In genomic region chr2:172350844-172351480, GRCh38 we compare ENCODE assay signal across 15 cellular contexts.
A peak's percentile ranks its signal among the peaks of the same experiment; 100 is the strongest.
DNase-seq lines count a peak whose midpoint lies in the region; ATAC-seq and TF ChIP-seq lines count a peak whose summit lies in the region.
"Had no signal": no experiment of that assay in that cellular context is flagged by ENCODE, and none has a peak within 500 bp of the region (broad histone marks: within the 10 kb centered on the region; RNA-seq: fewer than 3 reads in every experiment).

No MANE protein-coding gene starts in this region.

- peak overlapping the region; percentile 73 for H3K27ac Mint-ChIP-seq in neural crest cell (ENCODE audit: unreplicated experiment)
- H3K27ac Mint-ChIP-seq: activated CD4-positive, alpha-beta T cell treated with anti-CD3 and anti-CD28 coated beads, Interleukin-2, amount 10 ng/mL, durations not matched to agents 7 days and 5 days had no signal

- H3K9me3 ChIP-seq in WERI-Rb-1 (ENCODE audit: severe bottlenecking), result no peaks in the 10 kb centered on the region

- no peak for ATAC-seq in GM18511 (IDR thresholded peaks at IDR 0.05; ENCODE audit: unreplicated experiment)
- ATAC-seq: A549 had no signal

- H3K4me3 ChIP-seq in WERI-Rb-1 (ENCODE audit: low read depth, low read length), result no peak overlapping the region
- H3K4me3 ChIP-seq: A549 had no signal

- intact Hi-C loops in cardiac septum (cut with DNase I), result loop anchor here (5.0 kb wide), 1 partner anchor 76 kb away; the partner anchor contains the start of gene ITGA6

- no peak for TF ChIP-seq CTCF in neural crest cell (conservative IDR thresholded peaks at IDR 0.05)
- no peak for TF ChIP-seq CTCF in WERI-Rb-1 (IDR thresholded peaks at IDR 0.05; ENCODE audit: low read depth, low read length)

- no peak overlapping the region for H3K4me3 Mint-ChIP-seq in neural crest cell
- H3K4me3 Mint-ChIP-seq: activated CD4-positive, alpha-beta T cell treated with anti-CD3 and anti-CD28 coated beads, Interleukin-2, amount 10 ng/mL, durations not matched to agents 7 days and 5 days had no signal

- no peaks in the 10 kb centered on the region for H3K36me3 ChIP-seq in WERI-Rb-1

- H3K27ac ChIP-seq in WERI-Rb-1, result no peak overlapping the region
- H3K27ac ChIP-seq: A549 had no signal

- no peaks in the 10 kb centered on the region for H3K36me3 Mint-ChIP-seq in neural crest cell (ENCODE audit: low read depth)

- H3K27me3 Mint-ChIP-seq in neural crest cell (ENCODE audit: low read depth), result no peaks in the 10 kb centered on the region

- H3K4me1 Mint-ChIP-seq in neural crest cell, result peaks cover 8% of the 10 kb centered on the region
- H3K4me1 Mint-ChIP-seq: activated CD4-positive, alpha-beta T cell treated with anti-CD3 and anti-CD28 coated beads, Interleukin-2, amount 10 ng/mL, durations not matched to agents 7 days and 5 days had no signal

- DNase-seq in Ammon's horn (ENCODE audit: low spot score) (peak; percentile 71), NCI-H2196 treated with DMSO at 0.1 percent for 48 hours (lab: John Stamatoyannopoulos, UW; ENCODE audit: unreplicated experiment) (peak; percentile 3), cardiac septum (ENCODE audit: low spot score) (peak; percentile 81), neural crest cell (ENCODE audit: low read depth, low spot score) (no peak), WERI-Rb-1 (no peak), NOMO-1 (lab: John Stamatoyannopoulos, UW; ENCODE audit: unreplicated experiment in 2 of 2) (no peak), DMS53 treated with DMSO at 0.1 percent for 48 hours (lab: John Stamatoyannopoulos, UW; ENCODE audit: unreplicated experiment) (no peak)
- DNase-seq: activated CD4-positive, alpha-beta T cell treated with anti-CD3 and anti-CD28 coated beads, Interleukin-2, amount 10 ng/mL, durations not matched to agents 7 days and 5 days; activated effector memory CD4-positive, alpha-beta T cell treated with Interleukin-2 at 50 U/mL for 16 hours; KBM-7; OCI-M1; T-helper 1 cell; trophoblast cell had no signal

- peaks cover 3% of the 10 kb centered on the region for H3K9me3 Mint-ChIP-seq in neural crest cell

- no peaks in the 10 kb centered on the region for H3K27me3 ChIP-seq in WERI-Rb-1 (ENCODE audit: insufficient read depth, low read depth, severe bottlenecking)

Comparison
In these comparisons a context has a peak if more than half of its experiments do, and no peak if none do; other contexts are left out.
1. DNase-seq: peak in Ammon's horn (single experiment), NCI-H2196 treated with DMSO at 0.1 percent for 48 hours (single experiment) and cardiac septum (single experiment); none in neural crest cell (single experiment), WERI-Rb-1 (single experiment), NOMO-1 (0 of 2) and DMS53 treated with DMSO at 0.1 percent for 48 hours (single experiment).